9 cellular contexts compared by ENCODE assay signal in genomic region chr4:98242063-98242462, GRCh38.
"Had no signal": no experiment of that assay in that cellular context is flagged by ENCODE, and none has a peak within 500 bp of the region (broad histone marks: within the 10 kb centered on the region; RNA-seq: fewer than 3 reads in every experiment).

No MANE protein-coding gene starts in this region.

- H3K9me3 ChIP-seq: HAP-1 had no signal

- H3K4me2 ChIP-seq: GM23338 had no signal

- H3K27ac Mint-ChIP-seq: GM23338, H9, HFFc6 had no signal

- H3K36me3 ChIP-seq: HAP-1 had no signal

- ATAC-seq: GM23338, HCT116 had no signal

- H3K9me3 Mint-ChIP-seq: GM23338, H9, HFFc6 had no signal

- H3K27ac ChIP-seq: GM23248 had no signal

- H3K4me3 ChIP-seq: GM23248, GM23338, HAP-1 had no signal

- H2AFZ ChIP-seq: GM23248 had no signal

- DNase-seq: GM23248, GOT3, H7, H9, HCEC 1CT, HFFc6 had no signal

- H3K4me1 ChIP-seq: HAP-1 had no signal

- H3K4me3 Mint-ChIP-seq: GM23338, H9, HFFc6 had no signal

- H3K9ac ChIP-seq: GM23248 had no signal
